13 cellular contexts compared by ENCODE assay signal in genomic region chr2:52934920-52935640, GRCh38.
A peak's percentile ranks its signal among the peaks of the same experiment; 100 is the strongest.
DNase-seq lines count a peak whose midpoint lies in the region; ATAC-seq and TF ChIP-seq lines count a peak whose summit lies in the region.
"Had no signal": no experiment of that assay in that cellular context is flagged by ENCODE, and none has a peak within 500 bp of the region (broad histone marks: within the 10 kb centered on the region; RNA-seq: fewer than 3 reads in every experiment).

No MANE protein-coding gene starts in this region.

- peak overlapping the region; percentile 69 for H3K4me2 ChIP-seq in mammary epithelial cell (ENCODE audit: insufficient read depth, low read depth, low read length)

- no peaks in the 10 kb centered on the region for H3K27me3 Mint-ChIP-seq in osteocyte (ENCODE audit: unreplicated experiment)
- H3K27me3 Mint-ChIP-seq: progenitor cell of endocrine pancreas had no signal

- H3K79me2 ChIP-seq in mammary epithelial cell (ENCODE audit: insufficient read depth, low read length) = no peaks in the 10 kb centered on the region

- H3K36me3 ChIP-seq in mammary epithelial cell (ENCODE audit: insufficient read depth, low read length) = no peaks in the 10 kb centered on the region

- no peaks in the 10 kb centered on the region for H3K27me3 ChIP-seq in mammary epithelial cell (ENCODE audit: insufficient read depth, low read length)

- H3K36me3 Mint-ChIP-seq in osteocyte (ENCODE audit: unreplicated experiment) = no peaks in the 10 kb centered on the region

- peaks cover 6% of the 10 kb centered on the region for H3K4me1 Mint-ChIP-seq in osteocyte (ENCODE audit: unreplicated experiment)

- H3K27ac Mint-ChIP-seq in osteocyte (ENCODE audit: unreplicated experiment) = no peak overlapping the region

- no peak overlapping the region for H3K4me3 Mint-ChIP-seq in osteocyte (ENCODE audit: unreplicated experiment)
- H3K4me3 Mint-ChIP-seq: mesothelial cell of epicardium had no signal

- 71% methylated on average over 3 of the region's 3 CpGs for WGBS in mammary epithelial cell (ENCODE audit: low coverage, missing lambda C conversion rate)

- TF ChIP-seq CTCF in mammary epithelial cell (conservative IDR thresholded peaks at IDR 0.05 in 1 of 2, IDR thresholded peaks at IDR 0.05 in 1 of 2; ENCODE audit: extremely low read depth in 1 of 2, insufficient read depth in 1 of 2, low read depth in 1 of 2, low read length in 2 of 2) (no peak), osteocyte (IDR thresholded peaks at IDR 0.05) (no peak)

- in situ Hi-C loops in mammary epithelial cell (cut with MboI; ENCODE audit: low sequenced_read_pairs in 2 of 2) = no loop called here

- BruUV-seq in mammary epithelial cell (replicated peaks; lab: Mats Ljungman, UMichigan) = TSS peak; percentile 98

- DNase-seq in mammary epithelial cell (no peak), osteocyte (ENCODE audit: extremely low spot score, unreplicated experiment) (no peak), DMS153 (lab: John Stamatoyannopoulos, UW) (no peak), islet precursor cell (no peak)
- DNase-seq in activated naive CD4-positive, alpha-beta T cell treated with Interleukin-2 at 50 U/mL for 16 hours = no peak
- DNase-seq: activated CD8-positive, alpha-beta memory T cell treated with anti-CD3 and anti-CD28 coated beads, Interleukin-2, amount 50 U/mL, for 4 hours; Kasumi-1; NCI-H2107 had no signal

- peaks cover 7% of the 10 kb centered on the region for H3K9me3 Mint-ChIP-seq in osteocyte (ENCODE audit: unreplicated experiment)

- H3K9ac ChIP-seq in mammary epithelial cell (ENCODE audit: insufficient read depth, low read length) = peak overlapping the region; percentile 78

- no peaks in the 10 kb centered on the region for H3K9me3 ChIP-seq in mammary epithelial cell (replicated peaks; ENCODE audit: insufficient read depth, low read length)

- intact Hi-C loops in mammary epithelial cell (cut with micrococcal nuclease) = loop anchor here (5.0 kb wide), 1 partner anchor 197 kb away; no protein-coding TSS in a partner anchor

- CTCF ChIA-PET in mammary epithelial cell (lab: Charles Lee; ENCODE audit: low non-redundant PET) = no interaction called here

- peaks cover 29% of the 10 kb centered on the region for H3K4me1 ChIP-seq in mammary epithelial cell (ENCODE audit: insufficient read depth, low read length)

- no peak overlapping the region for H2AFZ ChIP-seq in mammary epithelial cell (ENCODE audit: low read depth, low read length)

- ATAC-seq in GM18867 (IDR thresholded peaks at IDR 0.05; ENCODE audit: unreplicated experiment) (peak; percentile 23), GM21528 (IDR thresholded peaks at IDR 0.05; ENCODE audit: low FRiP score, unreplicated experiment) (peak; percentile 29), HG03354 (IDR thresholded peaks at IDR 0.05; ENCODE audit: poor library complexity, severe bottlenecking, unreplicated experiment) (peak; percentile 38)

- dilution Hi-C loops in mammary epithelial cell (cut with HindIII; ENCODE audit: low sequenced_read_pairs) = no loop called here

- no peaks in the 10 kb centered on the region for H4K20me1 ChIP-seq in mammary epithelial cell (ENCODE audit: insufficient read depth, low read length)

- H3K4me3 ChIP-seq in mammary epithelial cell (replicated peaks in 1 of 3; ENCODE audit: insufficient read depth in 1 of 3, low read depth in 2 of 3, low read length in 3 of 3) = peak overlapping the region in 1 of 3 experiments; percentile 29

- H3K27ac ChIP-seq in mammary epithelial cell (ENCODE audit: insufficient read depth, low read depth, low read length) = peak overlapping the region; percentile 99
